33 cellular contexts compared by ENCODE assay signal in the genomic region with DNA sequence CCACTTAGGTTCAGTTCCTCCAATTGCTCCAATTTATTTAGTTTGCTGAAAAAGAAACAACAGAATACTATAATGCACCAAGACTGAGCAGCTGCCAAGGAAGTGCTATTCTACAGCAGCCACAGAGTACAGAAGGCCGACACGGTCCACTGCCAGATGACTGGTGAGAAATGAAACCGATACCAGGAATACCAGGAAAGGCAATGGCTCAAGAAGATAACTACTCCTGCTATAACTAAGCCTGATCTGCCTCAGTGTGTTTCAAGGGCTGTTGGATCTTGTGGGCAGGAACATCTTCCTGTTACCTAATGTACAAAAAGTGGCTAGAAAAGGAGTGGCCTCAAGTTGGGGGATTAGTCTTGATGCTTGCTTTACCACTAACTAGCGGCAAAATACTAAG. TPM values are rescaled to one million over a fixed set of nuclear protein-coding genes. Genes with fewer than 3 reads are reported as not detected.
A peak's percentile ranks its signal among the peaks of the same experiment; 100 is the strongest.
DNase-seq lines count a peak whose midpoint lies in the region; ATAC-seq, FAIRE-seq and TF ChIP-seq lines count a peak whose summit lies in the region.
"Had no signal": no experiment of that assay in that cellular context is flagged by ENCODE, and none has a peak within 500 bp of the region (broad histone marks: within the 10 kb centered on the region; RNA-seq: fewer than 3 reads in every experiment).

No MANE protein-coding gene starts in this region.

- H3K9me3 ChIP-seq in T-helper 17 cell (ENCODE audit: control insufficient read depth, low read length, poor library complexity, severe bottlenecking): no peaks in the 10 kb centered on the region
- no peaks in the 10 kb centered on the region for H3K9me3 ChIP-seq in transverse colon
- no peaks in the 10 kb centered on the region for H3K9me3 ChIP-seq in colonic mucosa
- H3K9me3 ChIP-seq: ascending aorta, BE2C, gastroesophageal sphincter, tibial artery had no signal

- intact Hi-C loops in left colon (cut with DNase I, micrococcal nuclease) (no loop called here), transverse colon (cut with DNase I; ENCODE audit: low total_unique reads) (no loop called here), colonic mucosa (cut with DNase I) (no loop called here)

- peak overlapping the region; percentile 19 for H3K27ac Mint-ChIP-seq in T-helper 17 cell
- H3K27ac Mint-ChIP-seq: activated naive CD4-positive, alpha-beta T cell treated with anti-CD3 and anti-CD28 coated beads, Interleukin-2, amount 10 ng/mL, durations not matched to agents 7 days and 5 days; mesothelial cell of epicardium; progenitor cell of endocrine pancreas; T-helper 2 cell treated with Interferon-gamma antibody and Interleukin-4, amounts not matched to agents 5 μg/mL and 100 μg/mL, for 36 hours had no signal

- no peaks in the 10 kb centered on the region for H3K27me3 Mint-ChIP-seq in T-helper 17 cell
- H3K27me3 Mint-ChIP-seq: activated naive CD4-positive, alpha-beta T cell treated with anti-CD3 and anti-CD28 coated beads, Interleukin-2, amount 10 ng/mL, durations not matched to agents 7 days and 5 days; progenitor cell of endocrine pancreas had no signal

- 50 to 55% methylated on average over 4 of the region's 4 CpGs for WGBS in transverse colon (ENCODE audit: low coverage in 1 of 2), 2 donors

- no peaks in the 10 kb centered on the region for H3K27me3 ChIP-seq in transverse colon
- H3K27me3 ChIP-seq in colonic mucosa: no peaks in the 10 kb centered on the region
- H3K27me3 ChIP-seq: ascending aorta, BE2C, gastroesophageal sphincter, tibial artery had no signal

- no peak overlapping the region for H3K4me3 Mint-ChIP-seq in T-helper 17 cell
- H3K4me3 Mint-ChIP-seq: activated naive CD4-positive, alpha-beta T cell treated with anti-CD3 and anti-CD28 coated beads, Interleukin-2, amount 10 ng/mL, durations not matched to agents 7 days and 5 days; activated T-cell treated with anti-CD3 and anti-CD28 coated beads, Interleukin-2, amount 50 U/mL, for 4 hours; mesothelial cell of epicardium; neural crest cell; T-helper 2 cell treated with Interferon-gamma antibody and Interleukin-4, amounts not matched to agents 5 μg/mL and 100 μg/mL, for 36 hours had no signal

- H3K4me3 ChIP-seq in transverse colon (no peak overlapping the region), colonic mucosa (no peak overlapping the region)
- H3K4me3 ChIP-seq: ascending aorta, gastroesophageal sphincter, SK-N-MC, smooth muscle cell, tibial artery had no signal

- H3K4me1 Mint-ChIP-seq in T-helper 17 cell: no peaks in the 10 kb centered on the region
- H3K4me1 Mint-ChIP-seq: activated naive CD4-positive, alpha-beta T cell treated with anti-CD3 and anti-CD28 coated beads, Interleukin-2, amount 10 ng/mL, durations not matched to agents 7 days and 5 days; mesothelial cell of epicardium; neural crest cell had no signal

- FAIRE-seq in GM12892 (lab: Jason Lieb, UNC): peak; percentile 9
- FAIRE-seq: D721Med had no signal

- no peak for ATAC-seq in T-helper 17 cell
- peak; percentile 76 for ATAC-seq in left colon
- ATAC-seq: activated T-cell treated with anti-CD3 and anti-CD28 coated beads, Interleukin-2, amount 50 U/mL, for 4 hours; gastroesophageal sphincter; left cardiac atrium; stimulated activated naive CD8-positive, alpha-beta T cell treated with anti-CD3 and anti-CD28 coated beads, Interleukin-15, Interleukin-2, amounts not matched to agents 100 U/mL and 50 U/mL, for 24 hours had no signal

- in situ Hi-C loops in transverse colon (cut with MboI; ENCODE audit: low pct_ligation_motif_present in 1 of 4, low pct_unique_long_range_greater_than_20kb in 1 of 4, low sequenced_read_pairs in 3 of 4): loop anchor here in 1 of 4 donors (10.0 kb wide), 1 partner anchor 86 kb away; no protein-coding TSS in a partner anchor

- H3K27ac ChIP-seq in transverse colon (no peak overlapping the region), colonic mucosa (no peak overlapping the region)
- H3K27ac ChIP-seq: ascending aorta, gastroesophageal sphincter, SK-N-MC, tibial artery had no signal

- H3K36me3 ChIP-seq in transverse colon (peaks cover 0 to 50% (median 22%) of the 10 kb centered on the region in 4 donors), colonic mucosa (no peaks in the 10 kb centered on the region)

- peaks cover 9% of the 10 kb centered on the region for H3K36me3 Mint-ChIP-seq in T-helper 17 cell (ENCODE audit: low read depth)

- no peak for TF ChIP-seq POLR2A in GM12892 (IDR thresholded peaks at IDR 0.05; ENCODE audit: low read depth, low read length)
- TF ChIP-seq POLR2A in transverse colon (IDR thresholded peaks at IDR 0.05): no peak

- DNase-seq in GM12892 (ENCODE audit: insufficient read length): no peak
- no peak for DNase-seq in T-helper 17 cell
- no peak for DNase-seq in left colon
- peak; percentile 21 for DNase-seq in transverse colon
- no peak for DNase-seq in activated CD4-positive, CD25-positive, alpha-beta regulatory T cell treated with anti-CD3 and anti-CD28 coated beads, Interleukin-2, amount 50 U/mL, for 72 hours
- DNase-seq in colonic mucosa: no peak
- no peak for DNase-seq in NCI-H2029 (lab: John Stamatoyannopoulos, UW)
- DNase-seq: activated CD4-positive, CD25-positive, alpha-beta regulatory T cell; activated naive CD4-positive, alpha-beta T cell treated with anti-CD3 and anti-CD28 coated beads, Interleukin-2, amount 10 ng/mL, durations not matched to agents 7 days and 5 days; activated T-cell treated with anti-CD3 and anti-CD28 coated beads, Interleukin-2, amount 50 U/mL, for 4 hours; BE2C; central memory CD4-positive, alpha-beta T cell; erythroblast; GDM1; GOT3; KBM-7; left cardiac atrium; NCI-H1930; NCI-H510A; NK-92 treated with Interleukin-12 subunit alpha and Interleukin-12 subunit beta, amount 100 ng/mL, for 24 hours; stimulated activated CD4-positive, alpha-beta T cell treated with anti-CD3 and anti-CD28 coated beads, Interleukin-4, amount 100 ng/mL, for 1 hour; stimulated activated naive CD8-positive, alpha-beta T cell treated with anti-CD3 and anti-CD28 coated beads, Interleukin-15, Interleukin-2, amounts not matched to agents 100 U/mL and 50 U/mL, for 24 hours; tibial artery had no signal

- no peaks in the 10 kb centered on the region for H3K4me1 ChIP-seq in transverse colon
- H3K4me1 ChIP-seq in colonic mucosa: no peaks in the 10 kb centered on the region
- H3K4me1 ChIP-seq: ascending aorta, BE2C, gastroesophageal sphincter, tibial artery had no signal

- no peak for TF ChIP-seq CTCF in transverse colon (IDR thresholded peaks at IDR 0.05)
- no peak for TF ChIP-seq CTCF in colonic mucosa (IDR thresholded peaks at IDR 0.05)

- TF ChIP-seq EP300 in transverse colon (IDR thresholded peaks at IDR 0.05; ENCODE audit: low read depth): no peak

- no peak overlapping the region for H3K9ac ChIP-seq in colonic mucosa (ENCODE audit: low read depth in 2 of 2, low read length in 2 of 2)

RNA-seq across cellular contexts. Expression of a gene that starts 32.8 kb away (rescaled TPM):
- 0.17 TPM for polyA plus RNA-seq in GM12892 (2012; ENCODE audit: missing spikeins)
- total RNA-seq in T-helper 17 cell (not detected), left colon (100 to 1,000 TPM in 1 of 2 donors, 10 to 100 TPM in 1; 69.7 to 112 TPM), transverse colon (100 to 1,000 TPM; 113 to 381 (median 164) TPM), colonic mucosa (10 to 100 TPM; 51.0 to 79.0 TPM)
- total RNA-seq: ascending aorta, left cardiac atrium, neural crest cell, RPMI7951 had no signal

Comparison
In these comparisons a context has a peak if more than half of its experiments do, and no peak if none do; other contexts are left out.
1. RNA of a gene that starts 32.8 kb away (total RNA-seq): 113 to 381 TPM in transverse colon, 69.7 to 112 TPM in left colon and 51.0 to 79.0 TPM in colonic mucosa; not detected in T-helper 17 cell; every median in the first group is over 10 times any median in the second.